1 cellular context compared by ENCODE assay signal in genomic region chr15:76377217-76377616, GRCh38.
TF ChIP-seq lines count a peak whose summit lies in the region.

No MANE protein-coding gene starts in this region.

TF ChIP-seq in HepG2, 621 proteins besides CTCF, POLR2A, EP300 and RAD21 (continued from another document and continues in another):
- no peak for TF ChIP-seq FOXO4 (CRISPR knock-in tag; conservative IDR thresholded peaks at IDR 0.05)
- no peak for TF ChIP-seq PCBP1 (IDR thresholded peaks at IDR 0.05; ENCODE audit: borderline replicate concordance, low read depth, low read length)
- no peak for TF ChIP-seq KDM3A (CRISPR knock-in tag; IDR thresholded peaks at IDR 0.05; ENCODE audit: low read depth)
- no peak for TF ChIP-seq HDAC6 (IDR thresholded peaks at IDR 0.05; ENCODE audit: low read depth, low read length)
- no peak for TF ChIP-seq ZNF549 (CRISPR knock-in tag; IDR thresholded peaks at IDR 0.05)
- TF ChIP-seq, protein P1, sequence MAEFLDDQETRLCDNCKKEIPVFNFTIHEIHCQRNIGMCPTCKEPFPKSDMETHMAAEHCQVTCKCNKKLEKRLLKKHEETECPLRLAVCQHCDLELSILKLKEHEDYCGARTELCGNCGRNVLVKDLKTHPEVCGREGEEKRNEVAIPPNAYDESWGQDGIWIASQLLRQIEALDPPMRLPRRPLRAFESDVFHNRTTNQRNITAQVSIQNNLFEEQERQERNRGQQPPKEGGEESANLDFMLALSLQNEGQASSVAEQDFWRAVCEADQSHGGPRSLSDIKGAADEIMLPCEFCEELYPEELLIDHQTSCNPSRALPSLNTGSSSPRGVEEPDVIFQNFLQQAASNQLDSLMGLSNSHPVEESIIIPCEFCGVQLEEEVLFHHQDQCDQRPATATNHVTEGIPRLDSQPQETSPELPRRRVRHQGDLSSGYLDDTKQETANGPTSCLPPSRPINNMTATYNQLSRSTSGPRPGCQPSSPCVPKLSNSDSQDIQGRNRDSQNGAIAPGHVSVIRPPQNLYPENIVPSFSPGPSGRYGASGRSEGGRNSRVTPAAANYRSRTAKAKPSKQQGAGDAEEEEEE (CRISPR knock-in tag; IDR thresholded peaks at IDR 0.05; ENCODE audit: borderline replicate concordance), result no peak
- TF ChIP-seq ATF6 (CRISPR knock-in tag; conservative IDR thresholded peaks at IDR 0.05), result no peak
- no peak for TF ChIP-seq POLR2AphosphoS2 (IDR thresholded peaks at IDR 0.05; ENCODE audit: low read depth, low read length)
- TF ChIP-seq NR2C2 (CRISPR knock-in tag; IDR thresholded peaks at IDR 0.05; ENCODE audit: borderline replicate concordance), result peak; percentile 53; the same call in 1 of the 2 replicates
- TF ChIP-seq ZNF605 (CRISPR knock-in tag; IDR thresholded peaks at IDR 0.05), result no peak
- no peak for TF ChIP-seq LCORL (IDR thresholded peaks at IDR 0.05)
- TF ChIP-seq LCORL (CRISPR knock-in tag; IDR thresholded peaks at IDR 0.05), result 0 out of 2 replicates have a peak, but pooled peaks have one; percentile 25
- no peak for TF ChIP-seq ZNF230 (CRISPR knock-in tag; IDR thresholded peaks at IDR 0.05)
- no peak for TF ChIP-seq PAF1 (CRISPR knock-in tag; IDR thresholded peaks at IDR 0.05)
- no peak for TF ChIP-seq KDM4B (CRISPR knock-in tag; IDR thresholded peaks at IDR 0.05)
- TF ChIP-seq, protein P2, sequence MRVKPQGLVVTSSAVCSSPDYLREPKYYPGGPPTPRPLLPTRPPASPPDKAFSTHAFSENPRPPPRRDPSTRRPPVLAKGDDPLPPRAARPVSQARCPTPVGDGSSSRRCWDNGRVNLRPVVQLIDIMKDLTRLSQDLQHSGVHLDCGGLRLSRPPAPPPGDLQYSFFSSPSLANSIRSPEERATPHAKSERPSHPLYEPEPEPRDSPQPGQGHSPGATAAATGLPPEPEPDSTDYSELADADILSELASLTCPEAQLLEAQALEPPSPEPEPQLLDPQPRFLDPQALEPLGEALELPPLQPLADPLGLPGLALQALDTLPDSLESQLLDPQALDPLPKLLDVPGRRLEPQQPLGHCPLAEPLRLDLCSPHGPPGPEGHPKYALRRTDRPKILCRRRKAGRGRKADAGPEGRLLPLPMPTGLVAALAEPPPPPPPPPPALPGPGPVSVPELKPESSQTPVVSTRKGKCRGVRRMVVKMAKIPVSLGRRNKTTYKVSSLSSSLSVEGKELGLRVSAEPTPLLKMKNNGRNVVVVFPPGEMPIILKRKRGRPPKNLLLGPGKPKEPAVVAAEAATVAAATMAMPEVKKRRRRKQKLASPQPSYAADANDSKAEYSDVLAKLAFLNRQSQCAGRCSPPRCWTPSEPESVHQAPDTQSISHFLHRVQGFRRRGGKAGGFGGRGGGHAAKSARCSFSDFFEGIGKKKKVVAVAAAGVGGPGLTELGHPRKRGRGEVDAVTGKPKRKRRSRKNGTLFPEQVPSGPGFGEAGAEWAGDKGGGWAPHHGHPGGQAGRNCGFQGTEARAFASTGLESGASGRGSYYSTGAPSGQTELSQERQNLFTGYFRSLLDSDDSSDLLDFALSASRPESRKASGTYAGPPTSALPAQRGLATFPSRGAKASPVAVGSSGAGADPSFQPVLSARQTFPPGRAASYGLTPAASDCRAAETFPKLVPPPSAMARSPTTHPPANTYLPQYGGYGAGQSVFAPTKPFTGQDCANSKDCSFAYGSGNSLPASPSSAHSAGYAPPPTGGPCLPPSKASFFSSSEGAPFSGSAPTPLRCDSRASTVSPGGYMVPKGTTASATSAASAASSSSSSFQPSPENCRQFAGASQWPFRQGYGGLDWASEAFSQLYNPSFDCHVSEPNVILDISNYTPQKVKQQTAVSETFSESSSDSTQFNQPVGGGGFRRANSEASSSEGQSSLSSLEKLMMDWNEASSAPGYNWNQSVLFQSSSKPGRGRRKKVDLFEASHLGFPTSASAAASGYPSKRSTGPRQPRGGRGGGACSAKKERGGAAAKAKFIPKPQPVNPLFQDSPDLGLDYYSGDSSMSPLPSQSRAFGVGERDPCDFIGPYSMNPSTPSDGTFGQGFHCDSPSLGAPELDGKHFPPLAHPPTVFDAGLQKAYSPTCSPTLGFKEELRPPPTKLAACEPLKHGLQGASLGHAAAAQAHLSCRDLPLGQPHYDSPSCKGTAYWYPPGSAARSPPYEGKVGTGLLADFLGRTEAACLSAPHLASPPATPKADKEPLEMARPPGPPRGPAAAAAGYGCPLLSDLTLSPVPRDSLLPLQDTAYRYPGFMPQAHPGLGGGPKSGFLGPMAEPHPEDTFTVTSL (CRISPR knock-in tag; IDR thresholded peaks at IDR 0.05; ENCODE audit: borderline replicate concordance), result peak; percentile 60; the same call in 1 of the 2 replicates
- TF ChIP-seq HDAC2 (CRISPR knock-in tag; IDR thresholded peaks at IDR 0.05), result no peak
- no peak for TF ChIP-seq ZNF124 (CRISPR knock-in tag; IDR thresholded peaks at IDR 0.05)
- no peak for TF ChIP-seq ZC3H13 (CRISPR knock-in tag; IDR thresholded peaks at IDR 0.05)
- TF ChIP-seq ZBTB42 (CRISPR knock-in tag; IDR thresholded peaks at IDR 0.05), result no peak
- no peak for TF ChIP-seq CBFB (CRISPR knock-in tag; IDR thresholded peaks at IDR 0.05)
- no peak for TF ChIP-seq FOXP1 (IDR thresholded peaks at IDR 0.05)
- peak; percentile 12; the same call in 1 of the 2 replicates for TF ChIP-seq FOXP1 (CRISPR knock-in tag; IDR thresholded peaks at IDR 0.05)
- no peak for TF ChIP-seq CBX2 (IDR thresholded peaks at IDR 0.05; ENCODE audit: low read depth, low read length)
- no peak for TF ChIP-seq CBX2 (CRISPR knock-in tag; IDR thresholded peaks at IDR 0.05; ENCODE audit: low read depth)
- TF ChIP-seq SYNCRIP (IDR thresholded peaks at IDR 0.05; ENCODE audit: insufficient read depth, low read depth, low read length), result no peak
- TF ChIP-seq, protein P3, sequence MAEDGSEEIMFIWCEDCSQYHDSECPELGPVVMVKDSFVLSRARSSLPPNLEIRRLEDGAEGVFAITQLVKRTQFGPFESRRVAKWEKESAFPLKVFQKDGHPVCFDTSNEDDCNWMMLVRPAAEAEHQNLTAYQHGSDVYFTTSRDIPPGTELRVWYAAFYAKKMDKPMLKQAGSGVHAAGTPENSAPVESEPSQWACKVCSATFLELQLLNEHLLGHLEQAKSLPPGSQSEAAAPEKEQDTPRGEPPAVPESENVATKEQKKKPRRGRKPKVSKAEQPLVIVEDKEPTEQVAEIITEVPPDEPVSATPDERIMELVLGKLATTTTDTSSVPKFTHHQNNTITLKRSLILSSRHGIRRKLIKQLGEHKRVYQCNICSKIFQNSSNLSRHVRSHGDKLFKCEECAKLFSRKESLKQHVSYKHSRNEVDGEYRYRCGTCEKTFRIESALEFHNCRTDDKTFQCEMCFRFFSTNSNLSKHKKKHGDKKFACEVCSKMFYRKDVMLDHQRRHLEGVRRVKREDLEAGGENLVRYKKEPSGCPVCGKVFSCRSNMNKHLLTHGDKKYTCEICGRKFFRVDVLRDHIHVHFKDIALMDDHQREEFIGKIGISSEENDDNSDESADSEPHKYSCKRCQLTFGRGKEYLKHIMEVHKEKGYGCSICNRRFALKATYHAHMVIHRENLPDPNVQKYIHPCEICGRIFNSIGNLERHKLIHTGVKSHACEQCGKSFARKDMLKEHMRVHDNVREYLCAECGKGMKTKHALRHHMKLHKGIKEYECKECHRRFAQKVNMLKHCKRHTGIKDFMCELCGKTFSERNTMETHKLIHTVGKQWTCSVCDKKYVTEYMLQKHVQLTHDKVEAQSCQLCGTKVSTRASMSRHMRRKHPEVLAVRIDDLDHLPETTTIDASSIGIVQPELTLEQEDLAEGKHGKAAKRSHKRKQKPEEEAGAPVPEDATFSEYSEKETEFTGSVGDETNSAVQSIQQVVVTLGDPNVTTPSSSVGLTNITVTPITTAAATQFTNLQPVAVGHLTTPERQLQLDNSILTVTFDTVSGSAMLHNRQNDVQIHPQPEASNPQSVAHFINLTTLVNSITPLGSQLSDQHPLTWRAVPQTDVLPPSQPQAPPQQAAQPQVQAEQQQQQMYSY (CRISPR knock-in tag; IDR thresholded peaks at IDR 0.05), result no peak
- no peak for TF ChIP-seq RORA (CRISPR knock-in tag; IDR thresholded peaks at IDR 0.05)
- no peak for TF ChIP-seq HOXA9 (CRISPR knock-in tag; IDR thresholded peaks at IDR 0.05; ENCODE audit: borderline replicate concordance)
- no peak for TF ChIP-seq ZNF333 (CRISPR knock-in tag; IDR thresholded peaks at IDR 0.05; ENCODE audit: borderline replicate concordance)
- TF ChIP-seq HMG20A (CRISPR knock-in tag; IDR thresholded peaks at IDR 0.05; ENCODE audit: borderline replicate concordance), result no peak
- TF ChIP-seq BCL6 (CRISPR knock-in tag; IDR thresholded peaks at IDR 0.05), result peak; percentile 45; the same call in 1 of the 2 replicates
- TF ChIP-seq TCF7 (IDR thresholded peaks at IDR 0.05; ENCODE audit: low read depth), result no peak
- no peak for TF ChIP-seq ZNF407 (CRISPR knock-in tag; IDR thresholded peaks at IDR 0.05; ENCODE audit: not compliant biosample characterization)
- no peak for TF ChIP-seq ZNF263 (CRISPR knock-in tag; IDR thresholded peaks at IDR 0.05)
- TF ChIP-seq, protein P4, sequence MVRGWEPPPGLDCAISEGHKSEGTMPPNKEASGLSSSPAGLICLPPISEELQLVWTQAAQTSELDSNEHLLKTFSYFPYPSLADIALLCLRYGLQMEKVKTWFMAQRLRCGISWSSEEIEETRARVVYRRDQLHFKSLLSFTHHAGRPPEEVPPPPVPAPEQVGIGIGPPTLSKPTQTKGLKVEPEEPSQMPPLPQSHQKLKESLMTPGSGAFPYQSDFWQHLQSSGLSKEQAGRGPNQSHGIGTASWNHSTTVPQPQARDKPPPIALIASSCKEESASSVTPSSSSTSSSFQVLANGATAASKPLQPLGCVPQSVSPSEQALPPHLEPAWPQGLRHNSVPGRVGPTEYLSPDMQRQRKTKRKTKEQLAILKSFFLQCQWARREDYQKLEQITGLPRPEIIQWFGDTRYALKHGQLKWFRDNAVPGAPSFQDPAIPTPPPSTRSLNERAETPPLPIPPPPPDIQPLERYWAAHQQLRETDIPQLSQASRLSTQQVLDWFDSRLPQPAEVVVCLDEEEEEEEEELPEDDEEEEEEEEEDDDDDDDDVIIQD (CRISPR knock-in tag; IDR thresholded peaks at IDR 0.05; ENCODE audit: low read depth), result no peak
